Comparison of ENCODE assay signal across 39 cellular contexts in genomic region chr11:103272876-103273275, GRCh38.
"Had no signal": no experiment of that assay in that cellular context is flagged by ENCODE, and none has a peak within 500 bp of the region (broad histone marks: within the 10 kb centered on the region; RNA-seq: fewer than 3 reads in every experiment).

No MANE protein-coding gene starts in this region.

- H3K4me1 ChIP-seq: ascending aorta had no signal

- H3K9me3 Mint-ChIP-seq: activated CD4-positive, alpha-beta memory T cell treated with anti-CD3 and anti-CD28 coated beads for 36 hours; activated CD4-positive, alpha-beta T cell treated with anti-CD3 and anti-CD28 coated beads, Interleukin-2, amount 10 ng/mL, durations not matched to agents 24 days and 14 days; activated CD8-positive, alpha-beta T cell treated with anti-CD3 and anti-CD28 coated beads for 36 hours; activated naive CD4-positive, alpha-beta T cell treated with anti-CD3 and anti-CD28 coated beads for 36 hours; activated naive CD8-positive, alpha-beta T cell treated with anti-CD3 and anti-CD28 coated beads, Interleukin-2, amount 10 ng/mL, durations not matched to agents 7 days and 5 days; activated naive CD8-positive, alpha-beta T cell treated with anti-CD3 and anti-CD28 coated beads, Interleukin-2, amount 50 U/mL, for 24 hours; activated T-cell treated with anti-CD3 and anti-CD28 coated beads, Interleukin-2, amount 50 U/mL, for 4 hours; activated T-helper 1 cell treated with anti-CD3 and anti-CD28 coated beads, Interleukin-12 subunit alpha, Interleukin-12 subunit beta, Interleukin-2, Interleukin-4 antibody, amounts not matched to agents 30 ng/mL and 10 ng/mL and 1 ng/mL, durations not matched to agents 14 hours and 24 hours and 36 hours; activated T-helper 17 cell treated with anti-CD3 and anti-CD28 coated beads, Interleukin-2, amount 50 U/mL, for 72 hours; central memory CD8-positive, alpha-beta T cell; T-helper 1 cell treated with Interleukin-12 subunit alpha and Interleukin-12 subunit beta and Interleukin-4 antibody, amounts not matched to agents 30 μg/mL and 1 μg/mL, for 36 hours; T-helper 2 cell treated with Interferon-gamma antibody and Interleukin-4, amounts not matched to agents 5 μg/mL and 100 μg/mL, for 36 hours had no signal

- FAIRE-seq: bronchial epithelial cell, TTC549 had no signal

- H3K27me3 ChIP-seq: ascending aorta, cardiac muscle cell had no signal

- H3K27ac ChIP-seq: ascending aorta, cardiac muscle cell, VCaP had no signal

- DNase-seq: activated B cell treated with CpG ODN at 0.5 μM for 24 hours; activated CD4-positive, alpha-beta memory T cell treated with anti-CD3 and anti-CD28 coated beads for 36 hours; activated CD4-positive, alpha-beta T cell treated with anti-CD3 and anti-CD28 coated beads for 4 hours; activated CD4-positive, alpha-beta T cell treated with anti-CD3 and anti-CD28 coated beads, Interleukin-2, amount 10 ng/mL, durations not matched to agents 24 days and 14 days; activated CD4-positive, alpha-beta T cell treated with anti-CD3 and anti-CD28 coated beads, Interleukin-2, amount 50 U/mL, for 1 hour; activated CD4-positive, alpha-beta T cell treated with anti-CD3 and anti-CD28 coated beads, Interleukin-2, amount 50 U/mL, for 4 hours; activated CD4-positive, CD25-positive, alpha-beta regulatory T cell treated with anti-CD3 and anti-CD28 coated beads, Interleukin-2, amount 50 U/mL, for 72 hours; activated CD8-positive, alpha-beta memory T cell treated with anti-CD3 and anti-CD28 coated beads, Interleukin-2, amount 50 U/mL, for 4 hours; activated CD8-positive, alpha-beta T cell treated with anti-CD3 and anti-CD28 coated beads for 36 hours; activated effector memory CD4-positive, alpha-beta T cell treated with anti-CD3 and anti-CD28 coated beads, Interleukin-2, amount 50 U/mL, for 16 hours; activated gamma-delta T cell treated with Interleukin-2 at 50 U/mL for 16 hours; activated naive CD4-positive, alpha-beta T cell; activated naive CD4-positive, alpha-beta T cell treated with anti-CD3 and anti-CD28 coated beads for 36 hours; activated naive CD4-positive, alpha-beta T cell treated with anti-CD3 and anti-CD28 coated beads, Interleukin-2, amount 50 U/mL, for 16 hours; activated naive CD8-positive, alpha-beta T cell treated with anti-CD3 and anti-CD28 coated beads, Interleukin-2, amount 10 ng/mL, durations not matched to agents 7 days and 5 days; activated naive CD8-positive, alpha-beta T cell treated with anti-CD3 and anti-CD28 coated beads, Interleukin-2, amount 50 U/mL, for 24 hours; activated T-cell treated with anti-CD3 and anti-CD28 coated beads for 4 hours; activated T-cell treated with anti-CD3 and anti-CD28 coated beads, Interleukin-2, amount 50 U/mL, for 1 hour; activated T-cell treated with anti-CD3 and anti-CD28 coated beads, Interleukin-2, amount 50 U/mL, for 4 hours; activated T-cell treated with anti-CD3 and anti-CD28 coated beads, Interleukin-2, amount 50 U/mL, for 72 hours; amygdala; anterior cingulate cortex; caudate nucleus; cerebellar nuclear complex; T-helper 1 cell; T-helper 2 cell; T-helper 9 cell had no signal

- H3K4me3 ChIP-seq: ascending aorta, cardiac muscle cell had no signal

- H3K36me3 ChIP-seq: cardiac muscle cell had no signal

- H3K27ac Mint-ChIP-seq: activated B cell treated with CpG ODN at 0.5 μM for 24 hours; activated CD4-positive, alpha-beta memory T cell treated with anti-CD3 and anti-CD28 coated beads for 36 hours; activated CD4-positive, alpha-beta T cell treated with anti-CD3 and anti-CD28 coated beads, Interleukin-2, amount 10 ng/mL, durations not matched to agents 24 days and 14 days; activated CD8-positive, alpha-beta T cell treated with anti-CD3 and anti-CD28 coated beads for 36 hours; activated naive CD4-positive, alpha-beta T cell treated with anti-CD3 and anti-CD28 coated beads for 36 hours; activated naive CD8-positive, alpha-beta T cell; activated naive CD8-positive, alpha-beta T cell treated with anti-CD3 and anti-CD28 coated beads, Interleukin-2, amount 10 ng/mL, durations not matched to agents 7 days and 5 days; activated naive CD8-positive, alpha-beta T cell treated with anti-CD3 and anti-CD28 coated beads, Interleukin-2, amount 50 U/mL, for 24 hours; activated T-cell treated with anti-CD3 and anti-CD28 coated beads, Interleukin-2, amount 50 U/mL, for 72 hours; activated T-helper 1 cell treated with anti-CD3 and anti-CD28 coated beads, Interleukin-12 subunit alpha, Interleukin-12 subunit beta, Interleukin-2, Interleukin-4 antibody, amounts not matched to agents 30 ng/mL and 10 ng/mL and 1 ng/mL, durations not matched to agents 14 hours and 24 hours and 36 hours; activated T-helper 17 cell treated with anti-CD3 and anti-CD28 coated beads, Interleukin-2, amount 50 U/mL, for 72 hours; brain; T-helper 1 cell treated with Interleukin-12 subunit alpha and Interleukin-12 subunit beta and Interleukin-4 antibody, amounts not matched to agents 30 μg/mL and 1 μg/mL, for 36 hours; T-helper 2 cell treated with Interferon-gamma antibody and Interleukin-4, amounts not matched to agents 5 μg/mL and 100 μg/mL, for 36 hours had no signal

- H3K36me3 Mint-ChIP-seq: activated CD4-positive, alpha-beta memory T cell treated with anti-CD3 and anti-CD28 coated beads for 36 hours; activated naive CD8-positive, alpha-beta T cell treated with anti-CD3 and anti-CD28 coated beads, Interleukin-2, amount 10 ng/mL, durations not matched to agents 7 days and 5 days had no signal

- H3K9me3 ChIP-seq: ascending aorta had no signal

- ATAC-seq: activated CD8-positive, alpha-beta T cell treated with anti-CD3 and anti-CD28 coated beads for 36 hours; activated naive CD8-positive, alpha-beta T cell treated with anti-CD3 and anti-CD28 coated beads, Interleukin-2, amount 50 U/mL, for 24 hours; activated T-cell treated with anti-CD3 and anti-CD28 coated beads, Interleukin-2, amount 50 U/mL, for 4 hours; activated T-cell treated with anti-CD3 and anti-CD28 coated beads, Interleukin-2, amount 50 U/mL, for 72 hours; activated T-helper 17 cell treated with anti-CD3 and anti-CD28 coated beads, Interleukin-2, amount 50 U/mL, for 72 hours had no signal
